Comparison of ENCODE assay signal across 8 cellular contexts in the genomic region with DNA sequence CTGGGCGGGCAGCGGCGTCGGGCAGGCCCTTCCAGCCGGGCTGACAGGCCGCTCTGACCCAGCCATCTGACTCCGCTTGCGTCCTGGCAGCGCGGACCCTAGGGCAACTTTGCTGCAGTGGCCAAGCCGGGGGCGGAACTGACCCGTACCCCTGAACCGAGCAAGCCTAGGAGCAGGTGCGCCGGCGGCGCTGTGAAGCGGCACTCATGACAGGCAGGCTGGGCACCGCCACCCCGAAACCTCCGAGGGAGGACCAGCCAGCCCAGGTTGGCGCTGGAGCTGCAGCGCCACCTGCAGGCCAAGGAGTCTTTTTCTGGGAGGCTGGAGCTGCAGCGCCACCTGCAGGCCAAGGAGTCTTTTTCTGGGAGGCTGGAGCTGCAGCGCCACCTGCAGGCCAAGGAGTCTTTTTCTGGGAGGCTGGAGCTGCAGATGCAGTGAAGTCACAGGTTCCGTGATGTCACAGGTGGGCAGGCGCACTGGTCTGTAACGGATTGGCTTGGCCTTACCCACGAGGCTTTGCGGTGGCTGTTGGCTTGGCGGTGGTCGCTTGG. TPM values are rescaled to one million over a fixed set of nuclear protein-coding genes. Genes with fewer than 3 reads are reported as not detected.
DNase-seq lines count a peak whose midpoint lies in the region; ATAC-seq and TF ChIP-seq lines count a peak whose summit lies in the region.
"Not testable (repeated sequence)": the region's sequence is repeated elsewhere in the genome, so short reads cannot be mapped to it uniquely, and the experiment has no call there.

Gene CCDC144A, plus strand, starts transcription at position 511 of the 551 bp plus-strand sequence. CDS start 160 bp downstream, outside the sequence.

- not testable (repeated sequence) for H3K9me3 Mint-ChIP-seq in activated CD4-positive, alpha-beta T cell treated with anti-CD3 and anti-CD28 coated beads for 36 hours (ENCODE audit: low read depth); memory B cell

- TF ChIP-seq EP300 in esophagus muscularis mucosa (IDR thresholded peaks at IDR 0.05) = not testable (repeated sequence)

- H3K27ac Mint-ChIP-seq in activated CD4-positive, alpha-beta T cell treated with anti-CD3 and anti-CD28 coated beads for 36 hours = peak within 1 kb of the TSS; percentile 37
- H3K27ac Mint-ChIP-seq in memory B cell = not testable (repeated sequence)

- not testable (repeated sequence) for TF ChIP-seq POLR2A in NB4 (IDR thresholded peaks at IDR 0.05; ENCODE audit: extremely low read depth, insufficient read length); esophagus muscularis mucosa (IDR thresholded peaks at IDR 0.05; ENCODE audit: low read depth)

- H3K36me3 Mint-ChIP-seq in activated CD4-positive, alpha-beta T cell treated with anti-CD3 and anti-CD28 coated beads for 36 hours (ENCODE audit: low read depth); memory B cell: not testable (repeated sequence)

- CTCF ChIA-PET in activated CD4-positive, alpha-beta T cell treated with anti-CD3 and anti-CD28 coated beads for 36 hours (lab: Charles Lee) = interaction anchor here (0.6 to 1.8 kb wide), 7 partner anchors 105 to 323 kb away, joined by 3 to 9 read pairs (median 3); partner anchors contain the start of gene ZNF287

- H3K4me1 Mint-ChIP-seq in activated CD4-positive, alpha-beta T cell treated with anti-CD3 and anti-CD28 coated beads for 36 hours; memory B cell: not testable (repeated sequence)

- ATAC-seq in activated CD4-positive, alpha-beta T cell treated with anti-CD3 and anti-CD28 coated beads for 36 hours = peak; percentile 83
- peak; percentile 66 for ATAC-seq in memory B cell (ENCODE audit: low read depth)

- not testable (repeated sequence) for H3K4me3 ChIP-seq in NB4 (ENCODE audit: low read depth, low read length)
- peak within 1 kb of the TSS in 2 of 4 donors; percentile 37 to 41 for H3K4me3 ChIP-seq in esophagus muscularis mucosa
- peak within 1 kb of the TSS in 1 of 2 donors; percentile 31 for H3K4me3 ChIP-seq in tibial artery

- H3K4me3 Mint-ChIP-seq in activated CD4-positive, alpha-beta T cell treated with anti-CD3 and anti-CD28 coated beads for 36 hours = peak within 1 kb of the TSS; percentile 30
- not testable (repeated sequence) for H3K4me3 Mint-ChIP-seq in memory B cell

- not testable (repeated sequence) for H3K27me3 Mint-ChIP-seq in activated CD4-positive, alpha-beta T cell treated with anti-CD3 and anti-CD28 coated beads for 36 hours; memory B cell

- DNase-seq in ELR (ENCODE audit: low read depth) (peak; percentile 6), NB4 (ENCODE audit: low read depth) (peak; percentile 61), memory B cell (ENCODE audit: low spot score in 2 of 2) (peak; percentile 18 to 26), tibial artery (peak in 1 of 2 donors; percentile 54)
- DNase-seq in activated CD4-positive, alpha-beta T cell treated with anti-CD3 and anti-CD28 coated beads for 36 hours = peak; percentile 90
- peak; percentile 76 for DNase-seq in activated naive CD4-positive, alpha-beta T cell treated with anti-CD3 and anti-CD28 coated beads, Interleukin-2, amount 50 U/mL, for 16 hours
- not testable (repeated sequence) for DNase-seq in esophagus muscularis mucosa (ENCODE audit: extremely low spot score)
- peak; percentile 18 to 34 for DNase-seq in stimulated activated CD4-positive, alpha-beta T cell treated with anti-CD3 and anti-CD28 coated beads, Interleukin-1b, Interleukin-23, amount 100 ng/mL, for 1 hour (ENCODE audit: low read depth in 2 of 2)

- H3K27ac ChIP-seq in esophagus muscularis mucosa (replicated peaks in 1 of 4) = peak within 1 kb of the TSS in 1 of 4 donors; percentile 53
- not testable (repeated sequence) for H3K27ac ChIP-seq in tibial artery

- H3K36me3 ChIP-seq in esophagus muscularis mucosa, tibial artery: not testable (repeated sequence)

- TF ChIP-seq CTCF in NB4 (IDR thresholded peaks at IDR 0.05; ENCODE audit: low read depth, low read length) (peak; percentile 73), esophagus muscularis mucosa (IDR thresholded peaks at IDR 0.05) (peak; percentile 51 to 59 (median 57)), tibial artery (IDR thresholded peaks at IDR 0.05) (peak; percentile 65 to 76)

- H3K9me3 ChIP-seq in esophagus muscularis mucosa, tibial artery: not testable (repeated sequence)

- intact Hi-C loops in activated CD4-positive, alpha-beta T cell treated with anti-CD3 and anti-CD28 coated beads for 36 hours (cut with DNase I, micrococcal nuclease) = loop anchor here (1.0 to 5.0 kb wide), 3 partner anchors 37 to 153 kb away; partner anchors contain the start of gene ZNF624 (in 1 of the 2)
- intact Hi-C loops in esophagus muscularis mucosa (cut with DNase I); tibial artery (cut with DNase I; ENCODE audit: low total_unique reads): not testable (repeated sequence)

- not testable (repeated sequence) for H3K27me3 ChIP-seq in esophagus muscularis mucosa, tibial artery

- WGBS in esophagus muscularis mucosa = no CpG with 5 or more reads among the region's 33 CpGs

- not testable (repeated sequence) for H3K4me1 ChIP-seq in esophagus muscularis mucosa, tibial artery

- POLR2A ChIA-PET in activated CD4-positive, alpha-beta T cell treated with anti-CD3 and anti-CD28 coated beads for 36 hours (lab: Charles Lee) = interaction anchor here (1.0 kb wide), 1 partner anchor 337 kb away, joined by 3 read pairs; the partner anchor contains the start of gene CENPV

RNA-seq across cellular contexts. Expression of gene CCDC144A, which starts in this region (rescaled TPM):
- total RNA-seq in activated CD4-positive, alpha-beta T cell treated with anti-CD3 and anti-CD28 coated beads for 36 hours = 1 to 10 TPM; 7.0 to 7.6 TPM
- total RNA-seq in esophagus muscularis mucosa = 1 to 10 TPM in 3 of 4 donors, under 1 TPM in 1; 0.58 to 7.5 (median 3.6) TPM
